16 cellular contexts compared by ENCODE assay signal in the genomic region with DNA sequence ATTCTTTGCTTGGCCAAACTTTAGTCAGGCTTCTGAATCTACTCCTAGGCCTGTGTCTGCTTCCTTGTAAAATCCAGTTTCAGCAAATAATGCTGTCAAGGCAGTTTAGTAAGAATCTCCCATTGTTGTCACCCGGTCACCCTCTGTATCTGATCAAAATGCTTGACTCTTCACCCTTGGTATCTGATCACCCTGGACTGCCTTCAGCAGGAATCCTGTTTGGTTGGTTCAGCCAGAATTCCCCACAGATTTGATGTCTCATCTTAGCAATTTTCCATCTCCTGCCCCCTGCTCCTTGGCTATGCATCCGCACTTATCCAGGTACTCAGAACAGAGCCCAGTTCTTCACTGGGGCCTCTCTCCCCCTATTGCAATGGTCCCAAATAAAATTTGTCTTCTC.
DNase-seq lines count a peak whose midpoint lies in the region; ATAC-seq and TF ChIP-seq lines count a peak whose summit lies in the region.
"Had no signal": no experiment of that assay in that cellular context is flagged by ENCODE, and none has a peak within 500 bp of the region (broad histone marks: within the 10 kb centered on the region; RNA-seq: fewer than 3 reads in every experiment).

No MANE protein-coding gene starts in this region.

- H3K4me1 ChIP-seq in PC-9 (replicated peaks; ENCODE audit: insufficient read depth) (peaks cover 41% of the 10 kb centered on the region), smooth muscle cell (ENCODE audit: low read depth) (peaks cover 18% of the 10 kb centered on the region)
- H3K4me1 ChIP-seq: BE2C had no signal

- BruUV-seq in PC-9 (replicated peaks; lab: Mats Ljungman, UMichigan) = no TSS peak

- intact Hi-C loops in PC-9 (cut with micrococcal nuclease; ENCODE audit: unreplicated experiment) = loop anchor here (2.0 kb wide), 2 partner anchors 86 to 98 kb away; no protein-coding TSS in a partner anchor

- DNase-seq in ELF-1 (ENCODE audit: low read depth, low spot score) (peak; percentile 25), PC-9 (peak; percentile 55 to 93), smooth muscle cell (lab: John Stamatoyannopoulos, UW; ENCODE audit: unreplicated experiment) (no peak), GM20000 (ENCODE audit: low spot score) (no peak)
- DNase-seq: BE2C; CD4-positive, alpha-beta memory T cell; DMS153; DMS79 treated with DMSO at 0.1 percent for 48 hours; EL; GDM1; GM23248; H7 had no signal

- 0 out of 2 replicates have a peak overlapping the region, but pooled peaks have one; percentile 17 for H2AFZ ChIP-seq in PC-9
- no peak overlapping the region for H2AFZ ChIP-seq in neural cell (ENCODE audit: low read depth, low read length)
- no peak overlapping the region for H2AFZ ChIP-seq in smooth muscle cell (ENCODE audit: low read depth)
- H2AFZ ChIP-seq: GM23248 had no signal

- H4K20me1 ChIP-seq in PC-9 (ENCODE audit: insufficient read depth) (no peaks in the 10 kb centered on the region), neural cell (ENCODE audit: insufficient read depth) (no peaks in the 10 kb centered on the region), smooth muscle cell (ENCODE audit: low read depth) (no peaks in the 10 kb centered on the region)

- H3K27me3 ChIP-seq in PC-9 (ENCODE audit: insufficient read depth, low read depth) (no peaks in the 10 kb centered on the region), neural cell (ENCODE audit: insufficient read depth, low read depth, low read length) (no peaks in the 10 kb centered on the region), smooth muscle cell (ENCODE audit: low read depth) (no peaks in the 10 kb centered on the region)
- H3K27me3 ChIP-seq: BE2C had no signal

- no peak for TF ChIP-seq EP300 in neural cell (conservative IDR thresholded peaks at IDR 0.05; ENCODE audit: poor library complexity, severe bottlenecking)

- no peak overlapping the region for H3K4me3 ChIP-seq in PC-9
- H3K4me3 ChIP-seq in neural cell (ENCODE audit: low read length) = no peak overlapping the region
- no peak overlapping the region for H3K4me3 ChIP-seq in smooth muscle cell
- H3K4me3 ChIP-seq: GM23248 had no signal

- POLR2A ChIA-PET in PC-9 (lab: Charles Lee; ENCODE audit: unreplicated experiment) = interaction anchor here (0.6 kb wide), 1 partner anchor 20 kb away, joined by 5 read pairs; no protein-coding TSS in a partner anchor

- no peak for ATAC-seq in GM18873 (IDR thresholded peaks at IDR 0.05; ENCODE audit: low FRiP score, unreplicated experiment)
- no peak for ATAC-seq in HG03432 (IDR thresholded peaks at IDR 0.05; ENCODE audit: unreplicated experiment)

- H3K79me2 ChIP-seq in PC-9 (ENCODE audit: low read depth) (no peaks in the 10 kb centered on the region), neural cell (replicated peaks; ENCODE audit: insufficient read depth, low read length) (no peaks in the 10 kb centered on the region), smooth muscle cell (ENCODE audit: low read depth) (no peaks in the 10 kb centered on the region)

- TF ChIP-seq CTCF in PC-9 (conservative IDR thresholded peaks at IDR 0.05) = no peak
- TF ChIP-seq CTCF in neural cell (IDR thresholded peaks at IDR 0.05; ENCODE audit: poor library complexity, severe bottlenecking) = no peak
- no peak for TF ChIP-seq CTCF in smooth muscle cell (IDR thresholded peaks at IDR 0.05; ENCODE audit: borderline replicate concordance, insufficient read depth, poor library complexity, severe bottlenecking)
- TF ChIP-seq CTCF in GM20000 (IDR thresholded peaks at IDR 0.05; ENCODE audit: extremely low read depth, missing control alignments) = no peak

- 82% methylated on average over 2 of the region's 2 CpGs for WGBS in smooth muscle cell (ENCODE audit: low lambda C conversion rate)

- CTCF ChIA-PET in PC-9 (lab: Charles Lee) = no interaction called here

- peak overlapping the region; percentile 59 for H3K4me2 ChIP-seq in PC-9
- no peak overlapping the region for H3K4me2 ChIP-seq in neural cell (ENCODE audit: low read length)
- no peak overlapping the region for H3K4me2 ChIP-seq in smooth muscle cell

- H3K36me3 ChIP-seq in PC-9 (ENCODE audit: low read depth) = no peaks in the 10 kb centered on the region
- no peaks in the 10 kb centered on the region for H3K36me3 ChIP-seq in neural cell (ENCODE audit: insufficient read depth, low read length)
- no peaks in the 10 kb centered on the region for H3K36me3 ChIP-seq in smooth muscle cell (ENCODE audit: low read depth)
- H3K36me3 ChIP-seq: BE2C had no signal

- no peaks in the 10 kb centered on the region for H3K9me2 ChIP-seq in PC-9 (ENCODE audit: insufficient read depth)
- no peaks in the 10 kb centered on the region for H3K9me2 ChIP-seq in neural cell (ENCODE audit: insufficient read depth, low read length)

- no peak for TF ChIP-seq RAD21 in neural cell (conservative IDR thresholded peaks at IDR 0.05)

- H3K9ac ChIP-seq in neural cell (ENCODE audit: low read length) = no peak overlapping the region
- H3K9ac ChIP-seq in smooth muscle cell (ENCODE audit: low read depth) = no peak overlapping the region
- H3K9ac ChIP-seq: GM23248 had no signal

- H3K27ac ChIP-seq in PC-9 = peak overlapping the region; percentile 94
- peak overlapping the region; percentile 51 for H3K27ac ChIP-seq in neural cell (ENCODE audit: low read length)
- peak overlapping the region; percentile 31 for H3K27ac ChIP-seq in smooth muscle cell (ENCODE audit: low read depth)
- H3K27ac ChIP-seq: C4-2B, GM23248 had no signal

- H3F3A ChIP-seq in PC-9 (ENCODE audit: insufficient read depth, low read depth) (peaks cover 25% of the 10 kb centered on the region), neural cell (ENCODE audit: insufficient read depth, low read length, poor library complexity, severe bottlenecking) (no peaks in the 10 kb centered on the region), smooth muscle cell (ENCODE audit: low read depth) (no peaks in the 10 kb centered on the region)

- H3K9me3 ChIP-seq in PC-9 (ENCODE audit: insufficient read depth, low read depth) (no peaks in the 10 kb centered on the region), neural cell (ENCODE audit: low read length) (no peaks in the 10 kb centered on the region), smooth muscle cell (replicated peaks; ENCODE audit: low read depth) (no peaks in the 10 kb centered on the region)
- H3K9me3 ChIP-seq: BE2C had no signal

TF ChIP-seq in neural cell, 6 proteins besides CTCF, POLR2A, EP300 and RAD21:
- no peak for TF ChIP-seq MXI1 (conservative IDR thresholded peaks at IDR 0.05; ENCODE audit: poor library complexity, severe bottlenecking)
- no peak for TF ChIP-seq TAF1 (IDR thresholded peaks at IDR 0.05; ENCODE audit: low read depth)
- no peak for TF ChIP-seq EZH2 (IDR thresholded peaks at IDR 0.05; ENCODE audit: borderline replicate concordance, insufficient read depth, low read length, poor library complexity, severe bottlenecking)
- no peak for TF ChIP-seq POLR2AphosphoS5 (IDR thresholded peaks at IDR 0.05)
- TF ChIP-seq SMC3 (conservative IDR thresholded peaks at IDR 0.05; ENCODE audit: poor library complexity) = no peak
- TF ChIP-seq, protein P1, sequence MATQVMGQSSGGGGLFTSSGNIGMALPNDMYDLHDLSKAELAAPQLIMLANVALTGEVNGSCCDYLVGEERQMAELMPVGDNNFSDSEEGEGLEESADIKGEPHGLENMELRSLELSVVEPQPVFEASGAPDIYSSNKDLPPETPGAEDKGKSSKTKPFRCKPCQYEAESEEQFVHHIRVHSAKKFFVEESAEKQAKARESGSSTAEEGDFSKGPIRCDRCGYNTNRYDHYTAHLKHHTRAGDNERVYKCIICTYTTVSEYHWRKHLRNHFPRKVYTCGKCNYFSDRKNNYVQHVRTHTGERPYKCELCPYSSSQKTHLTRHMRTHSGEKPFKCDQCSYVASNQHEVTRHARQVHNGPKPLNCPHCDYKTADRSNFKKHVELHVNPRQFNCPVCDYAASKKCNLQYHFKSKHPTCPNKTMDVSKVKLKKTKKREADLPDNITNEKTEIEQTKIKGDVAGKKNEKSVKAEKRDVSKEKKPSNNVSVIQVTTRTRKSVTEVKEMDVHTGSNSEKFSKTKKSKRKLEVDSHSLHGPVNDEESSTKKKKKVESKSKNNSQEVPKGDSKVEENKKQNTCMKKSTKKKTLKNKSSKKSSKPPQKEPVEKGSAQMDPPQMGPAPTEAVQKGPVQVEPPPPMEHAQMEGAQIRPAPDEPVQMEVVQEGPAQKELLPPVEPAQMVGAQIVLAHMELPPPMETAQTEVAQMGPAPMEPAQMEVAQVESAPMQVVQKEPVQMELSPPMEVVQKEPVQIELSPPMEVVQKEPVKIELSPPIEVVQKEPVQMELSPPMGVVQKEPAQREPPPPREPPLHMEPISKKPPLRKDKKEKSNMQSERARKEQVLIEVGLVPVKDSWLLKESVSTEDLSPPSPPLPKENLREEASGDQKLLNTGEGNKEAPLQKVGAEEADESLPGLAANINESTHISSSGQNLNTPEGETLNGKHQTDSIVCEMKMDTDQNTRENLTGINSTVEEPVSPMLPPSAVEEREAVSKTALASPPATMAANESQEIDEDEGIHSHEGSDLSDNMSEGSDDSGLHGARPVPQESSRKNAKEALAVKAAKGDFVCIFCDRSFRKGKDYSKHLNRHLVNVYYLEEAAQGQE (IDR thresholded peaks at IDR 0.05; ENCODE audit: borderline replicate concordance) = no peak

Comparison
In these comparisons a context has a peak if more than half of its experiments do, and no peak if none do; other contexts are left out.
1. DNase-seq: peak in ELF-1 (single experiment) and PC-9 (2 of 2); none in smooth muscle cell (single experiment) and GM20000 (single experiment).
2. H3K27ac ChIP-seq: peak in every context shown above with its lines; median percentile 94 in PC-9; 51 in neural cell; 31 in smooth muscle cell.